In genomic region chr16:63629272-63629671, GRCh38 we compare ENCODE assay signal across 19 cellular contexts.
"Had no signal": no experiment of that assay in that cellular context is flagged by ENCODE, and none has a peak within 500 bp of the region (broad histone marks: within the 10 kb centered on the region; RNA-seq: fewer than 3 reads in every experiment).

No MANE protein-coding gene starts in this region.

- H3K36me3 ChIP-seq: right lobe of liver, suprapubic skin, transverse colon, upper lobe of right lung, uterus had no signal

- H3K4me1 Mint-ChIP-seq: memory B cell; natural killer cell; stimulated activated naive CD8-positive, alpha-beta T cell treated with anti-CD3 and anti-CD28 coated beads, Interleukin-15, amount 100 ng/mL, for 72 hours had no signal

- H3K9me3 ChIP-seq: right lobe of liver, suprapubic skin, transverse colon, upper lobe of right lung, uterus had no signal

- H3K4me3 Mint-ChIP-seq: memory B cell; natural killer cell; stimulated activated naive CD8-positive, alpha-beta T cell treated with anti-CD3 and anti-CD28 coated beads, Interleukin-15, amount 100 ng/mL, for 72 hours had no signal

- H3K27ac ChIP-seq: dorsolateral prefrontal cortex, parathyroid adenoma, right lobe of liver, suprapubic skin, transverse colon, upper lobe of right lung, uterus had no signal

- H3K9ac ChIP-seq: parathyroid adenoma had no signal

- ATAC-seq: left lobe of liver; natural killer cell; right lobe of liver; stimulated activated naive CD8-positive, alpha-beta T cell treated with anti-CD3 and anti-CD28 coated beads, Interleukin-15, amount 100 ng/mL, for 72 hours; upper lobe of right lung had no signal

- H3K79me2 ChIP-seq: parathyroid adenoma had no signal

- DNase-seq: dorsolateral prefrontal cortex; effector CD4-positive, alpha-beta T cell; natural killer cell; right lobe of liver; small intestine; stimulated activated CD4-positive, alpha-beta T cell treated with anti-CD3 and anti-CD28 coated beads, Interleukin-15, amount 100 ng/mL, for 24 hours; stimulated activated CD4-positive, alpha-beta T cell treated with anti-CD3 and anti-CD28 coated beads, Interleukin-4, amount 100 ng/mL, for 1 hour; stimulated activated CD8-positive, alpha-beta memory T cell treated with anti-CD3 and anti-CD28 coated beads, Interleukin-4, amount 100 ng/mL, for 48 hours; stimulated activated naive CD4-positive, alpha-beta T cell; stimulated activated naive CD8-positive, alpha-beta T cell treated with anti-CD3 and anti-CD28 coated beads, Interleukin-15, amount 100 ng/mL, for 72 hours; transverse colon; upper lobe of right lung; uterus had no signal

- H3K36me3 Mint-ChIP-seq: memory B cell, natural killer cell had no signal

- H3K4me3 ChIP-seq: dorsolateral prefrontal cortex, lung, right lobe of liver, suprapubic skin, transverse colon, upper lobe of right lung, uterus had no signal

- H3K27ac Mint-ChIP-seq: memory B cell; natural killer cell; progenitor cell of endocrine pancreas; stimulated activated naive CD8-positive, alpha-beta T cell treated with anti-CD3 and anti-CD28 coated beads, Interleukin-15, amount 100 ng/mL, for 72 hours had no signal

- H3K27me3 ChIP-seq: right lobe of liver, suprapubic skin, transverse colon, upper lobe of right lung, uterus had no signal

- H3K4me1 ChIP-seq: parathyroid adenoma, right lobe of liver, suprapubic skin, transverse colon, upper lobe of right lung, uterus had no signal

- H3K27me3 Mint-ChIP-seq: memory B cell; progenitor cell of endocrine pancreas; stimulated activated naive CD8-positive, alpha-beta T cell treated with anti-CD3 and anti-CD28 coated beads, Interleukin-15, amount 100 ng/mL, for 72 hours had no signal

- H2AFZ ChIP-seq: parathyroid adenoma had no signal
